In the genomic region with DNA sequence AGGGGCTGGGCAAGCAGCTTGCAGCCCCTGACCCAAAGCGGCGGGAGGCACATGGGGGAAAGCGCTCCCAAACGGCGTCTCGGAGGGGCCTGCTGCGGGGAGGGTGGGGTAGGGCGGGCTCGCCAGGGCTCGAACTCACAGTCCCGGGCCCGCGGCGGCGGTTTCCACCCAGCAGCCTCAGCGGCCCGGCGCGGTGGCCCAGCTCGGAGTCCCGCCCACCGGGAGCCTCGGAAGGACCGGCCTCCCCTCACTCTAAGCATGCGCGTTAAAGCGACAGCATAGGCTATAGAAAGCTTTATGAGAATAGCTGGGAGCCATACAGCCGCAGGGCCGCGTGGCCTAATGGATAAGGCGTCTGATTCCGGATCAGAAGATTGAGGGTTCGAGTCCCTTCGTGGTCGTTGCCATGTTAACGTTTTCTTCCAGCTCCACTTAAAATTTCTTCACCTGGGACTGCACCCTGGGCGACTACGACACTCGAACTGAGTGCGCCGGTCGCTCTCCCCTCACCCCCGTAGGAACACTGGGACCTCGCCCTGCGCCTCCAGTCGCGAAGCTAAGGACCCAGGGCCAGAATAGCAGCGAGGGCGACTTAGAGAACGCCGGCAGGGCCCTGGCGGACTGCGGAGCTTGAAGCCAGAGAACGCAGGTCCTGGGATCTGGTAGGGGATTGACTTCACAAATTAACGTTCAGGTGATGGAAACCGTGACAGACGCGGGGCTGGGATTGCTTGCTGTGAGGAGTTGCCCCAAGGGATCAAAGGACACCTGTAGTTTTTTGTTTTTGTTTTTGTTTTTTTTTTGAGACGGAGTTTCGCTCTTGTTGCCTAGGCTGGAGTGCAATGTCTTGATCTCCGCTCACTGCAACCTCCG, we compare ENCODE assay signal across 8 cellular contexts. TPM values are rescaled to one million over a fixed set of nuclear protein-coding genes. Genes with fewer than 3 reads are reported as not detected.
DNase-seq lines count a peak whose midpoint lies in the region; ATAC-seq and TF ChIP-seq lines count a peak whose summit lies in the region.

No MANE protein-coding gene starts in this region.

- peak; percentile 75 for ATAC-seq in GM18909 (IDR thresholded peaks at IDR 0.05; ENCODE audit: poor library complexity, unreplicated experiment)
- peak; percentile 71 for ATAC-seq in HG03159 (IDR thresholded peaks at IDR 0.05; ENCODE audit: unreplicated experiment)
- ATAC-seq in WTC11: peak; percentile 78

- H3K27me3 Mint-ChIP-seq in WTC11 (ENCODE audit: low read depth): peaks cover 37% of the 10 kb centered on the region

- H3K9me3 Mint-ChIP-seq in WTC11: no peaks in the 10 kb centered on the region

- CTCF ChIA-PET in WTC11 (lab: Charles Lee): interaction anchor here (0.6 to 4.7 kb wide), 29 partner anchors 10 to 143 kb away, joined by 3 to 75 read pairs (median 10); partner anchors contain the start of genes HCFC1R1, OR1F1 and ZNF213

- DNase-seq in AG08395 (ENCODE audit: low spot score) (peak; percentile 99), NCI-H2227 (lab: John Stamatoyannopoulos, UW; ENCODE audit: unreplicated experiment) (peak; percentile 99), WTC11 (ENCODE audit: low spot score) (peak; percentile 98), cardiac fibroblast (ENCODE audit: low read depth in 2 of 2) (peak; percentile 97 to 98), iris pigment epithelial cell (ENCODE audit: low read depth) (peak; percentile 93)
- peak; percentile 99 to 100 for DNase-seq in stimulated activated CD4-positive, alpha-beta T cell treated with anti-CD3 and anti-CD28 coated beads, Interleukin-12 subunit alpha, Interleukin-12 subunit beta, amount 100 ng/mL, for 24 hours (ENCODE audit: low read depth in 2 of 2)

- peak overlapping the region; percentile 76 to 80 for H3K4me3 ChIP-seq in cardiac fibroblast (replicated peaks in 1 of 2; ENCODE audit: low read depth in 2 of 2, low read length in 2 of 2)

- peaks cover 7% of the 10 kb centered on the region for H3K4me1 Mint-ChIP-seq in WTC11

- POLR2A ChIA-PET in WTC11 (lab: Charles Lee): interaction anchor here (0.6 to 5.9 kb wide), 17 partner anchors 8 to 140 kb away, joined by 3 to 46 read pairs (median 3); partner anchors contain the start of genes ZNF213 and ZSCAN10

- peak overlapping the region; percentile 93 for H3K4me3 Mint-ChIP-seq in WTC11

- H3K36me3 Mint-ChIP-seq in WTC11: no peaks in the 10 kb centered on the region

- TF ChIP-seq CTCF in WTC11 (IDR thresholded peaks at IDR 0.05) (no peak), cardiac fibroblast (IDR thresholded peaks at IDR 0.05; ENCODE audit: low read depth, low read length) (no peak)

- H3K27ac Mint-ChIP-seq in WTC11: peak overlapping the region; percentile 96

TF ChIP-seq in WTC11, 78 proteins besides CTCF, POLR2A, EP300 and RAD21 (continues in another document):
- TF ChIP-seq E2F1 (CRISPR knock-in tag; IDR thresholded peaks at IDR 0.05) (no peak), FOXJ3 (CRISPR knock-in tag; IDR thresholded peaks at IDR 0.05; ENCODE audit: borderline replicate concordance) (no peak), ESRRA (CRISPR knock-in tag; IDR thresholded peaks at IDR 0.05; ENCODE audit: borderline replicate concordance) (no peak), ZNF232 (CRISPR knock-in tag; IDR thresholded peaks at IDR 0.05) (peak; percentile 72; the same call in 1 of the 2 replicates), MAX (CRISPR knock-in tag; IDR thresholded peaks at IDR 0.05) (peak; percentile 41; the same call in 1 of the 2 replicates), ZNF423 (CRISPR knock-in tag; IDR thresholded peaks at IDR 0.05) (peak; percentile 30; the same call in 1 of the 2 replicates), RELA (CRISPR knock-in tag; IDR thresholded peaks at IDR 0.05; ENCODE audit: borderline replicate concordance) (no peak), SP1 (CRISPR knock-in tag; conservative IDR thresholded peaks at IDR 0.05) (peak; percentile 87), FOXK1 (CRISPR knock-in tag; IDR thresholded peaks at IDR 0.05) (0 out of 2 replicates have a peak, but pooled peaks have one; percentile 46), CREM (CRISPR knock-in tag; IDR thresholded peaks at IDR 0.05) (peak; percentile 74), ZNF121 (CRISPR knock-in tag; IDR thresholded peaks at IDR 0.05) (no peak), USF2 (CRISPR knock-in tag; IDR thresholded peaks at IDR 0.05) (0 out of 2 replicates have a peak, but pooled peaks have one; percentile 10), KAT7 (CRISPR knock-in tag; IDR thresholded peaks at IDR 0.05; ENCODE audit: borderline replicate concordance) (0 out of 2 replicates have a peak, but pooled peaks have one; percentile 29), ARID4B (CRISPR knock-in tag; IDR thresholded peaks at IDR 0.05; ENCODE audit: borderline replicate concordance) (peak; percentile 43; the same call in 1 of the 2 replicates), GABPB1 (CRISPR knock-in tag; IDR thresholded peaks at IDR 0.05) (peak; percentile 52; the same call in 1 of the 2 replicates), GRHL2 (CRISPR knock-in tag; IDR thresholded peaks at IDR 0.05; ENCODE audit: insufficient replicate concordance, severe bottlenecking) (no peak), MYBL2 (CRISPR knock-in tag; IDR thresholded peaks at IDR 0.05) (0 out of 2 replicates have a peak, but pooled peaks have one; percentile 22), ZNF317 (CRISPR knock-in tag; IDR thresholded peaks at IDR 0.05; ENCODE audit: borderline replicate concordance, low read depth) (no peak), ETV6 (CRISPR knock-in tag; IDR thresholded peaks at IDR 0.05) (peak; percentile 79; the same call in 1 of the 2 replicates)
- TF ChIP-seq, protein P1, sequence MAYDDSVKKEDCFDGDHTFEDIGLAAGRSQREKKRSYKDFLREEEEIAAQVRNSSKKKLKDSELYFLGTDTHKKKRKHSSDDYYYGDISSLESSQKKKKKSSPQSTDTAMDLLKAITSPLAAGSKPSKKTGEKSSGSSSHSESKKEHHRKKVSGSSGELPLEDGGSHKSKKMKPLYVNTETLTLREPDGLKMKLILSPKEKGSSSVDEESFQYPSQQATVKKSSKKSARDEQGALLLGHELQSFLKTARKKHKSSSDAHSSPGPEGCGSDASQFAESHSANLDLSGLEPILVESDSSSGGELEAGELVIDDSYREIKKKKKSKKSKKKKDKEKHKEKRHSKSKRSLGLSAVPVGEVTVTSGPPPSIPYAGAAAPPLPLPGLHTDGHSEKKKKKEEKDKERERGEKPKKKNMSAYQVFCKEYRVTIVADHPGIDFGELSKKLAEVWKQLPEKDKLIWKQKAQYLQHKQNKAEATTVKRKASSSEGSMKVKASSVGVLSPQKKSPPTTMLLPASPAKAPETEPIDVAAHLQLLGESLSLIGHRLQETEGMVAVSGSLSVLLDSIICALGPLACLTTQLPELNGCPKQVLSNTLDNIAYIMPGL (CRISPR knock-in tag; IDR thresholded peaks at IDR 0.05): peak; percentile 72

RNA-seq across cellular contexts. Expression of gene ZNF213, which starts 15.8 kb away (rescaled TPM):
- total RNA-seq in WTC11 (2021): 8.9 to 11.6 TPM (median 10.3 TPM) in 3 replicates

RNA-seq across cellular contexts. Expression of gene OR1F1, which starts 37.4 kb away (rescaled TPM):
- 0.27 to 0.46 TPM (median 0.44 TPM) in 3 replicates for total RNA-seq in WTC11 (2021)

RNA-seq across cellular contexts. Expression of gene ZNF205, which starts 38.2 kb away (rescaled TPM):
- 17.7 to 22.7 TPM (median 21.3 TPM) in 3 replicates for total RNA-seq in WTC11 (2021)

RNA-seq across cellular contexts. Expression of gene ZSCAN10, which starts 51.5 kb away (rescaled TPM):
- total RNA-seq in WTC11 (2021): 263 to 286 TPM (median 271 TPM) in 3 replicates

Comparison
In these comparisons a context has a peak if more than half of its experiments do, and no peak if none do; other contexts are left out.
1. Peak in every context shown above with its lines: DNase-seq, ATAC-seq and H3K4me3 ChIP-seq.